8 cellular contexts compared by ENCODE assay signal in the genomic region with DNA sequence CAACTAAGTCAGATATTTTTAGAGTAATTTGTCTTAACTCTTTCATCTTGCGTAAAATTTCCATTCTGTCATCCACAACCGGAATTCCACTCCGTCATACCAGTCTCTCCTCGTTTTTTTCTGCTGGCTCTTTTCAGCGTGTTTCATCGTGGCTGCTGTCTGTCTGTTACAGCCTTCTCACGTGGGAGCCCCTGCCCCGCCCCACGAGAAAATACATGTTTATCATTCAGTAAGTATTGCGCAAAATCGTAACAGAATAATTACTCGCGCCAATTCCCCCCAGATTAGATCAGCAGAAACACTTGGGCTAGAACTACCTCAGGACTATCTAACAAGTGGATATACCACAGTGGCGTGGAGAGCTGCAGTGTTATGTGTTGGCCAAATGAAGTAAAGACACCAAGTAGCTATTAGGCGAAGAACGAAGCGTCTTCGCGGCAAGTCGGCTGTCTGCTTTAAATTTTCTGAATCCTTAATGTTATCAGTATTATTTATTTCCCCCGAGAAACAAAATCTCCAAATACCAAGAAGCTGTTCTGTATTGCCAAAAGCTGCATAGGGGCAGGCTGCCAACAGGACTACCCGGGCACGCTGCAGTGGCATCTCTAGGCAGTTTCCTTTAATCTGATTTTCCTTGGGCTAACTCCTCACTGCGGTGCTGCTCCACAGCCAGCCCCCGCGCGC. TPM values are rescaled to one million over a fixed set of nuclear protein-coding genes. Genes with fewer than 3 reads are reported as not detected.
DNase-seq lines count a peak whose midpoint lies in the region; ATAC-seq and TF ChIP-seq lines count a peak whose summit lies in the region.

No MANE protein-coding gene starts in this region.

- H3K27ac ChIP-seq in cardiac muscle cell (no peak overlapping the region), psoas muscle (peak overlapping the region; percentile 96)

- H3K4me3 Mint-ChIP-seq in activated naive CD8-positive, alpha-beta T cell treated with anti-CD3 and anti-CD28 coated beads for 36 hours = peak overlapping the region; percentile 90

- TF ChIP-seq CTCF in cardiac muscle cell (IDR thresholded peaks at IDR 0.05; ENCODE audit: low read depth, low read length) (no peak), psoas muscle (IDR thresholded peaks at IDR 0.05) (no peak)

- H3K36me3 Mint-ChIP-seq in activated naive CD8-positive, alpha-beta T cell treated with anti-CD3 and anti-CD28 coated beads for 36 hours = no peaks in the 10 kb centered on the region

- DNase-seq in NCI-H1436 (lab: John Stamatoyannopoulos, UW) = peak; percentile 12
- no peak for DNase-seq in NCI-H1436 treated with DMSO at 0.1 percent for 48 hours (lab: John Stamatoyannopoulos, UW)
- DNase-seq in RKO (ENCODE audit: low spot score) = peak; percentile 79
- peak; percentile 36 for DNase-seq in activated naive CD8-positive, alpha-beta T cell treated with anti-CD3 and anti-CD28 coated beads for 36 hours
- DNase-seq in cardiac muscle cell (ENCODE audit: low read depth in 1 of 2, low spot score in 1 of 2) = peak; percentile 1 to 88
- peak; percentile 75 to 77 for DNase-seq in psoas muscle
- DNase-seq in 8988T = no peak

- WGBS in psoas muscle, 3 donors = 1 to 2% (median 1%) methylated on average over 27 of the region's 27 CpGs

- peaks cover 23% of the 10 kb centered on the region for H3K4me1 ChIP-seq in cardiac muscle cell (ENCODE audit: low read depth)
- peaks cover 13% of the 10 kb centered on the region for H3K4me1 ChIP-seq in psoas muscle

- H3K9me3 Mint-ChIP-seq in activated naive CD8-positive, alpha-beta T cell treated with anti-CD3 and anti-CD28 coated beads for 36 hours = no peaks in the 10 kb centered on the region

- intact Hi-C loops in psoas muscle (cut with DNase I) = loop anchor here (2.0 kb wide), 2 partner anchors 61 to 63 kb away; a partner anchor contains a TSS

- no peaks in the 10 kb centered on the region for H3K27me3 ChIP-seq in cardiac muscle cell
- no peaks in the 10 kb centered on the region for H3K27me3 ChIP-seq in psoas muscle (ENCODE audit: insufficient read depth in 3 of 3, low read length in 2 of 3)

- H3K27ac Mint-ChIP-seq in activated naive CD8-positive, alpha-beta T cell treated with anti-CD3 and anti-CD28 coated beads for 36 hours = peak overlapping the region; percentile 28

- peak; percentile 4 for ATAC-seq in HG03103 (IDR thresholded peaks at IDR 0.05; ENCODE audit: low read depth, unreplicated experiment)
- ATAC-seq in psoas muscle = peak in 3 of 4 donors; percentile 9 to 23 (median 10)

- H3K36me3 ChIP-seq in cardiac muscle cell (no peaks in the 10 kb centered on the region), psoas muscle (ENCODE audit: insufficient read depth in 1 of 2, low read depth in 1 of 2) (no peaks in the 10 kb centered on the region)

- no peaks in the 10 kb centered on the region for H3K27me3 Mint-ChIP-seq in activated naive CD8-positive, alpha-beta T cell treated with anti-CD3 and anti-CD28 coated beads for 36 hours

- H3K9me3 ChIP-seq in cardiac muscle cell (ENCODE audit: low read depth) = no peaks in the 10 kb centered on the region
- no peaks in the 10 kb centered on the region for H3K9me3 ChIP-seq in psoas muscle

- H3K4me3 ChIP-seq in cardiac muscle cell = peak overlapping the region; percentile 40
- peak overlapping the region; percentile 89 for H3K4me3 ChIP-seq in psoas muscle

- peaks cover 20% of the 10 kb centered on the region for H3K4me1 Mint-ChIP-seq in activated naive CD8-positive, alpha-beta T cell treated with anti-CD3 and anti-CD28 coated beads for 36 hours

RNA-seq across cellular contexts. Expression of a gene that starts 0.6 kb away (rescaled TPM):
- 10 to 100 TPM; 27.2 to 32.3 TPM for total RNA-seq in activated naive CD8-positive, alpha-beta T cell treated with anti-CD3 and anti-CD28 coated beads for 36 hours
- 52.0 and 57.0 TPM in 2 replicates for total RNA-seq in cardiac muscle cell
- polyA plus RNA-seq in cardiac muscle cell = 32.9 and 47.0 TPM in 2 replicates
- total RNA-seq in psoas muscle = 10 to 100 TPM; 12.1 to 24.8 (median 16.6) TPM
- 1 to 10 TPM; 5.8 to 7.0 (median 6.3) TPM for polyA plus RNA-seq in psoas muscle

Comparison
In these comparisons a context has a peak if more than half of its experiments do, and no peak if none do; other contexts are left out.
1. DNase-seq: peak in NCI-H1436 (single experiment), RKO (single experiment), activated naive CD8-positive, alpha-beta T cell treated with anti-CD3 and anti-CD28 coated beads for 36 hours (single experiment), cardiac muscle cell (2 of 2) and psoas muscle (2 of 2); none in NCI-H1436 treated with DMSO at 0.1 percent for 48 hours (single experiment) and 8988T (single experiment).